ENCODE assay signal across 15 cellular contexts in genomic region chr11:67433536-67434394, GRCh38. TPM values are rescaled to one million over a fixed set of nuclear protein-coding genes. Genes with fewer than 3 reads are reported as not detected.
DNase-seq lines count a peak whose midpoint lies in the region; ATAC-seq, FAIRE-seq and TF ChIP-seq lines count a peak whose summit lies in the region.
"Had no signal": no experiment of that assay in that cellular context is flagged by ENCODE, and none has a peak within 500 bp of the region (broad histone marks: within the 10 kb centered on the region; RNA-seq: fewer than 3 reads in every experiment).

No MANE protein-coding gene starts in this region.

- no peak for TF ChIP-seq EP300 in GM12878 (IDR thresholded peaks at IDR 0.05; ENCODE audit: borderline replicate concordance in 1 of 2, control insufficient read depth in 1 of 2, low read depth in 2 of 2, low read length in 2 of 2)

- H3K9me3 ChIP-seq in OCI-LY3 (ENCODE audit: insufficient read depth, low read length) (no peaks in the 10 kb centered on the region), GM12878 (replicated peaks; ENCODE audit: control insufficient read depth, insufficient read depth, low read length) (no peaks in the 10 kb centered on the region), hepatocyte (ENCODE audit: low read depth) (no peaks in the 10 kb centered on the region)

- H3K27ac Mint-ChIP-seq in activated naive CD4-positive, alpha-beta T cell treated with anti-CD3 and anti-CD28 coated beads for 36 hours, result peak overlapping the region; percentile 93
- H3K27ac Mint-ChIP-seq in stimulated activated naive CD8-positive, alpha-beta T cell treated with anti-CD3 and anti-CD28 coated beads, Interleukin-15, Interleukin-2, amounts not matched to agents 100 ng/mL and 50 ng/mL, for 24 hours, result peak overlapping the region; percentile 87
- H3K27ac Mint-ChIP-seq in glutamatergic neuron (ENCODE audit: unreplicated experiment), result no peak overlapping the region

- RAD21 ChIA-PET in GM12878 (lab: Charles Lee; ENCODE audit: unreplicated experiment), result interaction anchor here (1.5 to 7.2 kb wide), 2 partner anchors 27 to 31 kb away, joined by 3 to 112 read pairs; partner anchors contain the start of genes PPP1CA and TBC1D10C

- H3K36me3 Mint-ChIP-seq in activated naive CD4-positive, alpha-beta T cell treated with anti-CD3 and anti-CD28 coated beads for 36 hours (ENCODE audit: low read depth), result peaks cover 40% of the 10 kb centered on the region
- H3K36me3 Mint-ChIP-seq in stimulated activated naive CD8-positive, alpha-beta T cell treated with anti-CD3 and anti-CD28 coated beads, Interleukin-15, Interleukin-2, amounts not matched to agents 100 ng/mL and 50 ng/mL, for 24 hours (ENCODE audit: low read depth), result peaks cover 34% of the 10 kb centered on the region
- H3K36me3 Mint-ChIP-seq in glutamatergic neuron (ENCODE audit: unreplicated experiment), result no peaks in the 10 kb centered on the region

- peak; percentile 65 for TF ChIP-seq POLR2A in GM12878 (IDR thresholded peaks at IDR 0.05; ENCODE audit: low read depth, low read length)

- H2AFZ ChIP-seq in OCI-LY3 (ENCODE audit: low read depth, low read length), result no peak overlapping the region
- H2AFZ ChIP-seq in GM12878 (ENCODE audit: control insufficient read depth, low read depth, low read length), result no peak overlapping the region
- no peak overlapping the region for H2AFZ ChIP-seq in hepatocyte

- CTCF ChIA-PET in activated naive CD4-positive, alpha-beta T cell treated with anti-CD3 and anti-CD28 coated beads for 36 hours (lab: Charles Lee), result no interaction called here
- CTCF ChIA-PET in GM12878 (lab: Yijun Ruan, JAX), result interaction anchor here (1.0 kb wide), 1 partner anchor 25 kb away, joined by 3 read pairs; no protein-coding TSS in a partner anchor

- intact Hi-C loops in activated naive CD4-positive, alpha-beta T cell treated with anti-CD3 and anti-CD28 coated beads for 36 hours (cut with micrococcal nuclease), result no loop called here
- intact Hi-C loops in GM12878 (cut with micrococcal nuclease; ENCODE audit: unreplicated experiment), result no loop called here

- H3K4me1 Mint-ChIP-seq in activated naive CD4-positive, alpha-beta T cell treated with anti-CD3 and anti-CD28 coated beads for 36 hours (ENCODE audit: low read depth), result peaks cover 50% of the 10 kb centered on the region
- H3K4me1 Mint-ChIP-seq in stimulated activated naive CD8-positive, alpha-beta T cell treated with anti-CD3 and anti-CD28 coated beads, Interleukin-15, Interleukin-2, amounts not matched to agents 100 ng/mL and 50 ng/mL, for 24 hours (ENCODE audit: low read depth), result peaks cover 66% of the 10 kb centered on the region
- H3K4me1 Mint-ChIP-seq in glutamatergic neuron (ENCODE audit: low read depth, unreplicated experiment), result peaks cover 7% of the 10 kb centered on the region

- FAIRE-seq in GM12878 (lab: Jason Lieb, UNC), result no peak
- FAIRE-seq: astrocyte, H1 had no signal

- no peak for TF ChIP-seq RAD21 in GM12878 (IDR thresholded peaks at IDR 0.05; ENCODE audit: insufficient read depth, low read depth, low read length)

- H4K20me1 ChIP-seq in OCI-LY3 (ENCODE audit: insufficient read depth, low read length), result no peaks in the 10 kb centered on the region
- H4K20me1 ChIP-seq in GM12878 (ENCODE audit: control insufficient read depth, insufficient read depth), result no peaks in the 10 kb centered on the region
- no peaks in the 10 kb centered on the region for H4K20me1 ChIP-seq in hepatocyte (ENCODE audit: insufficient read depth, poor library complexity, severe bottlenecking)

- peaks cover 56% of the 10 kb centered on the region for H3K4me1 ChIP-seq in OCI-LY3 (ENCODE audit: low read length)
- peaks cover 26% of the 10 kb centered on the region for H3K4me1 ChIP-seq in GM12878 (ENCODE audit: control insufficient read depth, insufficient read depth, low read length)
- H3K4me1 ChIP-seq in hepatocyte (ENCODE audit: insufficient read depth), result peaks cover 7% of the 10 kb centered on the region

- no peak overlapping the region for H3K4me3 Mint-ChIP-seq in activated naive CD4-positive, alpha-beta T cell treated with anti-CD3 and anti-CD28 coated beads for 36 hours
- H3K4me3 Mint-ChIP-seq in stimulated activated naive CD8-positive, alpha-beta T cell treated with anti-CD3 and anti-CD28 coated beads, Interleukin-15, Interleukin-2, amounts not matched to agents 100 ng/mL and 50 ng/mL, for 24 hours, result peak overlapping the region; percentile 51
- H3K4me3 Mint-ChIP-seq in glutamatergic neuron (ENCODE audit: unreplicated experiment), result no peak overlapping the region

- SMC1A ChIA-PET in GM12878 (lab: Charles Lee; ENCODE audit: uncharacterized antibody, unreplicated experiment), result no interaction called here

- H3K27ac ChIP-seq in OCI-LY3 (ENCODE audit: low read length), result peak overlapping the region; percentile 96
- peak overlapping the region; percentile 99 for H3K27ac ChIP-seq in GM12878 (ENCODE audit: control insufficient read depth, insufficient read depth)
- H3K27ac ChIP-seq in hepatocyte, result no peak overlapping the region

- peaks cover 56% of the 10 kb centered on the region for H3K79me2 ChIP-seq in OCI-LY3 (ENCODE audit: low read length)
- H3K79me2 ChIP-seq in GM12878 (ENCODE audit: control insufficient read depth, insufficient read depth, low read length), result peaks cover 64% of the 10 kb centered on the region
- peaks cover 20% of the 10 kb centered on the region for H3K79me2 ChIP-seq in hepatocyte

- H3K9ac ChIP-seq in OCI-LY3 (ENCODE audit: low read length) (peak overlapping the region; percentile 99), GM12878 (ENCODE audit: control insufficient read depth, insufficient read depth, low read length) (peak overlapping the region; percentile 99)

- in situ Hi-C loops in GM12878 (cut with MboI), result no loop called here

- no peaks in the 10 kb centered on the region for H3K27me3 Mint-ChIP-seq in activated naive CD4-positive, alpha-beta T cell treated with anti-CD3 and anti-CD28 coated beads for 36 hours (ENCODE audit: low read depth)
- H3K27me3 Mint-ChIP-seq in stimulated activated naive CD8-positive, alpha-beta T cell treated with anti-CD3 and anti-CD28 coated beads, Interleukin-15, Interleukin-2, amounts not matched to agents 100 ng/mL and 50 ng/mL, for 24 hours, result no peaks in the 10 kb centered on the region
- H3K27me3 Mint-ChIP-seq in glutamatergic neuron (ENCODE audit: unreplicated experiment), result peaks cover 8% of the 10 kb centered on the region

- no peaks in the 10 kb centered on the region for H3K9me3 Mint-ChIP-seq in activated naive CD4-positive, alpha-beta T cell treated with anti-CD3 and anti-CD28 coated beads for 36 hours
- no peaks in the 10 kb centered on the region for H3K9me3 Mint-ChIP-seq in stimulated activated naive CD8-positive, alpha-beta T cell treated with anti-CD3 and anti-CD28 coated beads, Interleukin-15, Interleukin-2, amounts not matched to agents 100 ng/mL and 50 ng/mL, for 24 hours
- H3K9me3 Mint-ChIP-seq in glutamatergic neuron (ENCODE audit: unreplicated experiment), result peaks cover 3% of the 10 kb centered on the region

- H3K27me3 ChIP-seq in OCI-LY3 (ENCODE audit: low read depth, low read length) (no peaks in the 10 kb centered on the region), GM12878 (replicated peaks in 1 of 2; ENCODE audit: control insufficient read depth in 2 of 2, insufficient read depth in 2 of 2, low read length in 1 of 2) (no peaks in the 10 kb centered on the region), hepatocyte (no peaks in the 10 kb centered on the region)

- 34% methylated on average over 22 of the region's 22 CpGs for WGBS in GM12878 (ENCODE audit: insufficient coverage, insufficient replicate concordance, low lambda C conversion rate, missing lambda C conversion rate)
- 92% methylated on average over 22 of the region's 22 CpGs for WGBS in hepatocyte (ENCODE audit: low lambda C conversion rate, missing lambda C conversion rate)

- no peak for ATAC-seq in GM12878

- TF ChIP-seq CTCF in OCI-LY3 (IDR thresholded peaks at IDR 0.05; ENCODE audit: low read depth, low read length) (no peak), GM12878 (IDR thresholded peaks at IDR 0.05 in 2 of 3, conservative IDR thresholded peaks at IDR 0.05 in 1 of 3; ENCODE audit: control insufficient read depth in 2 of 3, extremely low read depth in 1 of 3, insufficient read depth in 1 of 3, low read depth in 3 of 3, low read length in 3 of 3) (no peak), hepatocyte (IDR thresholded peaks at IDR 0.05; ENCODE audit: poor library complexity) (no peak), glutamatergic neuron (IDR thresholded peaks at IDR 0.05; ENCODE audit: partially characterized antibody, unreplicated experiment) (no peak)

- no TSS peak for BruUV-seq in GM12878 (replicated peaks; lab: Mats Ljungman, UMichigan)

- peak overlapping the region; percentile 99 for H3K4me2 ChIP-seq in OCI-LY3 (ENCODE audit: low read length)
- peak overlapping the region; percentile 71 for H3K4me2 ChIP-seq in GM12878 (ENCODE audit: control insufficient read depth, insufficient read depth)
- no peak overlapping the region for H3K4me2 ChIP-seq in hepatocyte

- POLR2A ChIA-PET in GM12878 (lab: Charles Lee), result interaction anchor here (0.6 to 2.3 kb wide), 5 partner anchors 30 to 42 kb away, joined by 3 to 10 read pairs (median 5); partner anchors contain the start of genes PPP1CA, RAD9A and TMEM134

- H3K4me3 ChIP-seq in OCI-LY3 (ENCODE audit: low read length) (peak overlapping the region; percentile 83), GM12878 (peak overlapping the region; percentile 90; the same call in 1 of the 2 replicates), hepatocyte (no peak overlapping the region)

- H3K9me2 ChIP-seq in hepatocyte (replicated peaks; ENCODE audit: insufficient read depth), result no peaks in the 10 kb centered on the region

- H3K36me3 ChIP-seq in OCI-LY3 (replicated peaks; ENCODE audit: low read depth, low read length), result peaks cover 41% of the 10 kb centered on the region
- peaks cover 6 to 20% of the 10 kb centered on the region in 2 experiments; a peak in 3 of 4 replicates for H3K36me3 ChIP-seq in GM12878 (ENCODE audit: control insufficient read depth in 2 of 2, insufficient read depth in 2 of 2, low read length in 1 of 2)
- H3K36me3 ChIP-seq in hepatocyte (replicated peaks; ENCODE audit: insufficient read depth, low read depth), result no peaks in the 10 kb centered on the region

- no peak for DNase-seq in activated naive CD4-positive, alpha-beta T cell treated with anti-CD3 and anti-CD28 coated beads for 36 hours
- no peak for DNase-seq in activated naive CD4-positive, alpha-beta T cell treated with anti-CD3 and anti-CD28 coated beads, Interleukin-2, amount 50 U/mL, for 16 hours
- DNase-seq in GM12878 (ENCODE audit: low read depth, low spot score) (no peak), NCI-H1048 (lab: John Stamatoyannopoulos, UW) (no peak), hepatocyte (ENCODE audit: low spot score) (no peak), glutamatergic neuron (no peak)
- DNase-seq: activated CD4-positive, alpha-beta T cell treated with anti-CD3 and anti-CD28 coated beads, Interleukin-2, amount 50 U/mL, for 4 hours; SW 1271 had no signal

RNA-seq across cellular contexts. Expression of gene PTPRCAP, which starts 3.7 kb away (rescaled TPM):
- total RNA-seq in activated naive CD4-positive, alpha-beta T cell treated with anti-CD3 and anti-CD28 coated beads for 36 hours, result 10 to 100 TPM; 56.8 to 62.4 TPM
- 56.0 and 64.3 TPM in 2 replicates for total RNA-seq in GM12878 (2013; cell fraction: nucleolus; rRNA removed)
- 195 and 266 TPM in 2 replicates for total RNA-seq in GM12878 (2014; rRNA removed)
- total RNA-seq in GM12878 (2014; rRNA removed; fragmentation: Illumina TruSeq; extraction: Trizol), result 38.4 and 45.3 TPM in 2 replicates
- total RNA-seq in GM12878 (2021), result 197 and 204 TPM in 2 replicates
- 102 TPM for polyA plus RNA-seq in GM12878 (2011; ENCODE audit: low read depth)
- polyA plus RNA-seq in GM12878 (2011; rRNA removed), result 21.1 and 49.8 TPM in 2 replicates
- 123 and 201 TPM in 2 replicates for polyA plus RNA-seq in GM12878 (2011; cell fraction: cytosol; rRNA removed)
- 92.2 and 109 TPM in 2 replicates for polyA plus RNA-seq in GM12878 (2011; cell fraction: nucleus; rRNA removed)
- polyA plus RNA-seq in GM12878 (2012), result 177 and 267 TPM in 2 replicates
- 0.70 and 9.3 TPM in 2 replicates for polyA plus RNA-seq in GM12878 (2014; fragmentation: Illumina TruSeq; extraction: Trizol)
- 1 to 10 TPM; 4.7 to 9.3 TPM for polyA plus RNA-seq in GM12878 (2014; fragmentation: Nextera tagmentation; extraction: Ambion mirVana)
- polyA plus RNA-seq in GM12878 (2014; rRNA removed), result 257 and 361 TPM in 2 replicates
- polyA plus RNA-seq in GM12878 (2016; fragmentation: Nextera tagmentation; extraction: Ambion mirVana), result 100 to 1,000 TPM; 200 to 239 TPM
- 32.3 and 78.7 TPM in 2 replicates for polyA minus RNA-seq in GM12878 (2011; rRNA and poly(A)+ RNA removed)
- polyA minus RNA-seq in GM12878 (2011; cell fraction: cytosol; rRNA and poly(A)+ RNA removed), result 39.3 and 42.1 TPM in 2 replicates
- polyA minus RNA-seq in GM12878 (2011; cell fraction: nucleus; rRNA and poly(A)+ RNA removed), result 47.1 and 83.3 TPM in 2 replicates
- total RNA-seq in hepatocyte, result 2.5 and 3.4 TPM in 2 replicates
- polyA plus RNA-seq in hepatocyte, result 1.0 and 1.3 TPM in 2 replicates
- 2.1 TPM for total RNA-seq in glutamatergic neuron (ENCODE audit: unreplicated experiment)
- total RNA-seq: fibroblast of villous mesenchyme had no signal

RNA-seq across cellular contexts. Expression of gene RPS6KB2, which starts 5.5 kb away (rescaled TPM):
- total RNA-seq in activated naive CD4-positive, alpha-beta T cell treated with anti-CD3 and anti-CD28 coated beads for 36 hours, result 10 to 100 TPM; 50.7 to 51.2 TPM
- 49.5 and 61.9 TPM in 2 replicates for total RNA-seq in GM12878 (2013; cell fraction: nucleolus; rRNA removed)
- total RNA-seq in GM12878 (2014; rRNA removed), result 68.4 and 72.5 TPM in 2 replicates
- 36.6 and 41.8 TPM in 2 replicates for total RNA-seq in GM12878 (2014; rRNA removed; fragmentation: Illumina TruSeq; extraction: Trizol)
- 68.1 and 70.9 TPM in 2 replicates for total RNA-seq in GM12878 (2021)
- polyA plus RNA-seq in GM12878 (2011; ENCODE audit: low read depth), result 17.7 TPM
- 36.8 and 48.7 TPM in 2 replicates for polyA plus RNA-seq in GM12878 (2011; rRNA removed)
- 68.3 and 102 TPM in 2 replicates for polyA plus RNA-seq in GM12878 (2011; cell fraction: cytosol; rRNA removed)
- 177 and 183 TPM in 2 replicates for polyA plus RNA-seq in GM12878 (2011; cell fraction: nucleus; rRNA removed)
- 39.6 and 41.2 TPM in 2 replicates for polyA plus RNA-seq in GM12878 (2012)
- 15.7 and 41.1 TPM in 2 replicates for polyA plus RNA-seq in GM12878 (2014; fragmentation: Illumina TruSeq; extraction: Trizol)
- 1 to 10 TPM in 1 of 2 experiments, under 1 TPM in 1; 0.39 to 2.3 TPM for polyA plus RNA-seq in GM12878 (2014; fragmentation: Nextera tagmentation; extraction: Ambion mirVana)
- polyA plus RNA-seq in GM12878 (2014; rRNA removed), result 88.3 and 99.8 TPM in 2 replicates
- polyA plus RNA-seq in GM12878 (2016; fragmentation: Nextera tagmentation; extraction: Ambion mirVana), result 100 to 1,000 TPM in 1 of 2 experiments, 10 to 100 TPM in 1; 95.4 to 101 TPM
- 58.9 and 82.0 TPM in 2 replicates for polyA minus RNA-seq in GM12878 (2011; rRNA and poly(A)+ RNA removed)
- polyA minus RNA-seq in GM12878 (2011; cell fraction: cytosol; rRNA and poly(A)+ RNA removed), result 22.7 and 32.3 TPM in 2 replicates
- 51.4 and 86.0 TPM in 2 replicates for polyA minus RNA-seq in GM12878 (2011; cell fraction: nucleus; rRNA and poly(A)+ RNA removed)
- total RNA-seq in hepatocyte, result 59.9 and 65.0 TPM in 2 replicates
- polyA plus RNA-seq in hepatocyte, result 105 and 107 TPM in 2 replicates
- total RNA-seq in glutamatergic neuron (ENCODE audit: unreplicated experiment), result 69.0 TPM

RNA-seq across cellular contexts. Expression of gene CORO1B, which starts 9.5 kb away (rescaled TPM):
- total RNA-seq in activated naive CD4-positive, alpha-beta T cell treated with anti-CD3 and anti-CD28 coated beads for 36 hours, result 100 to 1,000 TPM; 298 to 305 TPM
- 27.7 and 31.4 TPM in 2 replicates for total RNA-seq in GM12878 (2013; cell fraction: nucleolus; rRNA removed)
- total RNA-seq in GM12878 (2014; rRNA removed) (21.3 and 24.6 TPM in 2 replicates), GM12878 (2014; rRNA removed; fragmentation: Illumina TruSeq; extraction: Trizol) (6.3 and 7.4 TPM in 2 replicates), GM12878 (2021) (28.5 and 30.6 TPM in 2 replicates), hepatocyte (104 and 118 TPM in 2 replicates), glutamatergic neuron (ENCODE audit: unreplicated experiment) (88.8 TPM)
- 6.5 TPM for polyA plus RNA-seq in GM12878 (2011; ENCODE audit: low read depth)
- polyA plus RNA-seq in GM12878 (2011; rRNA removed) (8.0 and 26.4 TPM in 2 replicates), GM12878 (2014; fragmentation: Illumina TruSeq; extraction: Trizol) (2.5 and 7.0 TPM in 2 replicates), GM12878 (2014; fragmentation: Nextera tagmentation; extraction: Ambion mirVana) (1 to 10 TPM in 1 of 2 experiments, under 1 TPM in 1; 0.24 to 1.9 TPM), GM12878 (2014; rRNA removed) (21.7 and 26.9 TPM in 2 replicates), GM12878 (2016; fragmentation: Nextera tagmentation; extraction: Ambion mirVana) (10 to 100 TPM; 23.6 to 25.1 TPM), hepatocyte (150 and 152 TPM in 2 replicates)
- 36.3 and 58.1 TPM in 2 replicates for polyA plus RNA-seq in GM12878 (2011; cell fraction: cytosol; rRNA removed)
- 85.0 and 107 TPM in 2 replicates for polyA plus RNA-seq in GM12878 (2011; cell fraction: nucleus; rRNA removed)
- polyA plus RNA-seq in GM12878 (2012), result 26.2 and 37.8 TPM in 2 replicates
- polyA minus RNA-seq in GM12878 (2011; rRNA and poly(A)+ RNA removed), result 25.8 and 31.5 TPM in 2 replicates
- polyA minus RNA-seq in GM12878 (2011; cell fraction: cytosol; rRNA and poly(A)+ RNA removed), result 16.2 and 16.5 TPM in 2 replicates
- polyA minus RNA-seq in GM12878 (2011; cell fraction: nucleus; rRNA and poly(A)+ RNA removed), result 31.6 and 47.2 TPM in 2 replicates

RNA-seq across cellular contexts. Expression of gene CARNS1, which starts 18.3 kb away (rescaled TPM):
- total RNA-seq in activated naive CD4-positive, alpha-beta T cell treated with anti-CD3 and anti-CD28 coated beads for 36 hours, result 1 to 10 TPM in 1 of 2 experiments, under 1 TPM in 1; 0.91 to 2.0 TPM
- 0.15 and 0.22 TPM in 2 replicates for total RNA-seq in GM12878 (2013; cell fraction: nucleolus; rRNA removed)
- total RNA-seq in GM12878 (2014; rRNA removed) (0.11 TPM in 2 replicates), GM12878 (2014; rRNA removed; fragmentation: Illumina TruSeq; extraction: Trizol) (0.04 TPM in 1 of 2 replicates, not detected in the other), GM12878 (2021) (0.10 and 0.19 TPM in 2 replicates), hepatocyte (0.92 and 2.4 TPM in 2 replicates), glutamatergic neuron (ENCODE audit: unreplicated experiment) (0.07 TPM)
- polyA plus RNA-seq in GM12878 (2011; ENCODE audit: low read depth), result 0.18 TPM
- polyA plus RNA-seq in GM12878 (2011; rRNA removed) (not detected in 2 replicates), GM12878 (2014; fragmentation: Illumina TruSeq; extraction: Trizol) (0.10 TPM in 1 of 2 replicates, not detected in the other), GM12878 (2014; fragmentation: Nextera tagmentation; extraction: Ambion mirVana) (under 1 TPM in 1 of 2 experiments, not detected in 1; 0.02 TPM), GM12878 (2014; rRNA removed) (0.14 and 0.25 TPM in 2 replicates), GM12878 (2016; fragmentation: Nextera tagmentation; extraction: Ambion mirVana) (under 1 TPM in 1 of 2 experiments, not detected in 1; 0.09 TPM), hepatocyte (7.7 and 11.5 TPM in 2 replicates)
- 0.01 TPM in 1 of 2 replicates, not detected in the other for polyA plus RNA-seq in GM12878 (2011; cell fraction: cytosol; rRNA removed)
- 0.07 and 0.13 TPM in 2 replicates for polyA plus RNA-seq in GM12878 (2011; cell fraction: nucleus; rRNA removed)
- 0.27 and 0.31 TPM in 2 replicates for polyA plus RNA-seq in GM12878 (2012)
- not detected in 2 replicates for polyA minus RNA-seq in GM12878 (2011; rRNA and poly(A)+ RNA removed)
- polyA minus RNA-seq in GM12878 (2011; cell fraction: cytosol; rRNA and poly(A)+ RNA removed), result not detected in 2 replicates
- polyA minus RNA-seq in GM12878 (2011; cell fraction: nucleus; rRNA and poly(A)+ RNA removed), result 0.12 TPM in 1 of 2 replicates, not detected in the other
- total RNA-seq: fibroblast of villous mesenchyme had no signal

RNA-seq across cellular contexts. Expression of gene GPR152, which starts 18.8 kb away (rescaled TPM):
- not detected for total RNA-seq in activated naive CD4-positive, alpha-beta T cell treated with anti-CD3 and anti-CD28 coated beads for 36 hours
- not detected in 2 replicates for total RNA-seq in GM12878 (2013; cell fraction: nucleolus; rRNA removed)
- total RNA-seq in GM12878 (2014; rRNA removed) (not detected in 2 replicates), GM12878 (2014; rRNA removed; fragmentation: Illumina TruSeq; extraction: Trizol) (not detected in 2 replicates), GM12878 (2021) (not detected in 2 replicates), hepatocyte (not detected in 2 replicates), glutamatergic neuron (ENCODE audit: unreplicated experiment) (not detected)
- polyA plus RNA-seq in GM12878 (2011; ENCODE audit: low read depth), result not detected
- polyA plus RNA-seq in GM12878 (2011; rRNA removed) (not detected in 2 replicates), GM12878 (2014; fragmentation: Illumina TruSeq; extraction: Trizol) (not detected in 2 replicates), GM12878 (2014; fragmentation: Nextera tagmentation; extraction: Ambion mirVana) (not detected), GM12878 (2014; rRNA removed) (not detected in 2 replicates), GM12878 (2016; fragmentation: Nextera tagmentation; extraction: Ambion mirVana) (not detected), hepatocyte (not detected in 2 replicates)
- not detected in 2 replicates for polyA plus RNA-seq in GM12878 (2011; cell fraction: cytosol; rRNA removed)
- not detected in 2 replicates for polyA plus RNA-seq in GM12878 (2011; cell fraction: nucleus; rRNA removed)
- polyA plus RNA-seq in GM12878 (2012), result 0.18 and 0.20 TPM in 2 replicates
- not detected in 2 replicates for polyA minus RNA-seq in GM12878 (2011; rRNA and poly(A)+ RNA removed)
- not detected in 2 replicates for polyA minus RNA-seq in GM12878 (2011; cell fraction: cytosol; rRNA and poly(A)+ RNA removed)
- polyA minus RNA-seq in GM12878 (2011; cell fraction: nucleus; rRNA and poly(A)+ RNA removed), result not detected in 2 replicates
- total RNA-seq: astrocyte, Daoy, fibroblast of villous mesenchyme, H1, ureter had no signal
- polyA plus RNA-seq: H1 had no signal
